ENCODE assay signal across 33 cellular contexts in genomic region chr11:98110030-98110429, GRCh38.
"Had no signal": no experiment of that assay in that cellular context is flagged by ENCODE, and none has a peak within 500 bp of the region (broad histone marks: within the 10 kb centered on the region; RNA-seq: fewer than 3 reads in every experiment).

No MANE protein-coding gene starts in this region.

- H3K27me3 ChIP-seq: adrenal gland, body of pancreas, brain microvascular endothelial cell, breast epithelium had no signal

- H3K4me1 ChIP-seq: adrenal gland, body of pancreas, breast epithelium had no signal

- H3K27ac ChIP-seq: adrenal gland, body of pancreas, brain microvascular endothelial cell, breast epithelium, VCaP had no signal

- ATAC-seq: activated CD8-positive, alpha-beta T cell treated with anti-CD3 and anti-CD28 coated beads for 36 hours; activated naive CD4-positive, alpha-beta T cell treated with anti-CD3 and anti-CD28 coated beads, Interleukin-2, amount 50 U/mL, for 72 hours; activated T-cell treated with anti-CD3 and anti-CD28 coated beads, Interleukin-2, amount 50 U/mL, for 4 hours; activated T-cell treated with anti-CD3 and anti-CD28 coated beads, Interleukin-2, amount 50 U/mL, for 72 hours; activated T-helper 17 cell treated with anti-CD3 and anti-CD28 coated beads, Interleukin-2, amount 50 U/mL, for 72 hours; body of pancreas had no signal

- DNase-seq: activated B cell treated with CpG ODN at 0.5 μM for 24 hours; activated CD4-positive, alpha-beta memory T cell treated with anti-CD3 and anti-CD28 coated beads for 36 hours; activated CD4-positive, alpha-beta T cell treated with anti-CD3 and anti-CD28 coated beads for 4 hours; activated CD4-positive, alpha-beta T cell treated with anti-CD3 and anti-CD28 coated beads, Interleukin-2, amount 10 ng/mL, durations not matched to agents 24 days and 14 days; activated CD4-positive, alpha-beta T cell treated with anti-CD3 and anti-CD28 coated beads, Interleukin-2, amount 50 U/mL, for 1 hour; activated CD4-positive, alpha-beta T cell treated with anti-CD3 and anti-CD28 coated beads, Interleukin-2, amount 50 U/mL, for 4 hours; activated CD4-positive, CD25-positive, alpha-beta regulatory T cell treated with anti-CD3 and anti-CD28 coated beads, Interleukin-2, amount 50 U/mL, for 72 hours; activated CD8-positive, alpha-beta memory T cell treated with anti-CD3 and anti-CD28 coated beads, Interleukin-2, amount 50 U/mL, for 4 hours; activated CD8-positive, alpha-beta T cell treated with anti-CD3 and anti-CD28 coated beads for 36 hours; activated effector memory CD4-positive, alpha-beta T cell treated with anti-CD3 and anti-CD28 coated beads, Interleukin-2, amount 50 U/mL, for 16 hours; activated gamma-delta T cell treated with Interleukin-2 at 50 U/mL for 16 hours; activated naive CD4-positive, alpha-beta T cell; activated naive CD4-positive, alpha-beta T cell treated with anti-CD3 and anti-CD28 coated beads for 36 hours; activated naive CD4-positive, alpha-beta T cell treated with anti-CD3 and anti-CD28 coated beads, Interleukin-2, amount 50 U/mL, for 16 hours; activated naive CD8-positive, alpha-beta T cell treated with anti-CD3 and anti-CD28 coated beads for 36 hours; activated T-cell treated with anti-CD3 and anti-CD28 coated beads for 4 hours; activated T-cell treated with anti-CD3 and anti-CD28 coated beads, Interleukin-2, amount 50 U/mL, for 1 hour; activated T-cell treated with anti-CD3 and anti-CD28 coated beads, Interleukin-2, amount 50 U/mL, for 4 hours; activated T-cell treated with anti-CD3 and anti-CD28 coated beads, Interleukin-2, amount 50 U/mL, for 72 hours; adrenal gland; amniotic stem cell; aorta; body of pancreas; brain microvascular endothelial cell; central memory CD4-positive, alpha-beta T cell; T-helper 2 cell; T-helper 9 cell had no signal

- H3K4me3 ChIP-seq: adrenal gland, body of pancreas, breast epithelium had no signal

- H3K9me3 ChIP-seq: adrenal gland, body of pancreas, breast epithelium had no signal

- H3K36me3 ChIP-seq: adrenal gland, brain microvascular endothelial cell, breast epithelium had no signal

- FAIRE-seq: astrocyte, TTC549 had no signal
